ENCODE assay signal across 20 cellular contexts in genomic region chr17:37280841-37281240, GRCh38.
"Had no signal": no experiment of that assay in that cellular context is flagged by ENCODE, and none has a peak within 500 bp of the region (broad histone marks: within the 10 kb centered on the region; RNA-seq: fewer than 3 reads in every experiment).

No MANE protein-coding gene starts in this region.

- DNase-seq: cortex of kidney; effector memory CD8-positive, alpha-beta T cell; foreskin fibroblast; gastrocnemius medialis; heart left ventricle; kidney glomerular epithelial cell; left ventricle myocardium superior; lower lobe of right lung; natural killer cell; stimulated activated CD4-positive, alpha-beta T cell treated with anti-CD3 and anti-CD28 coated beads, Interleukin-4, amount 100 ng/mL, for 4 hours; stimulated activated naive B cell treated with anti-CD40 and anti-IgM and Interleukin-4, amounts not matched to agents 10 μg/mL and 1 μg/mL and 100 μg/mL, for 72 hours; upper lobe of left lung had no signal

- H3K27ac ChIP-seq: gastrocnemius medialis, heart left ventricle, hepatocyte, lower lobe of right lung, neutrophil, parathyroid adenoma, prostate gland, right atrium auricular region, thoracic aorta, tibial nerve, upper lobe of left lung had no signal

- H3K4me3 ChIP-seq: gastrocnemius medialis, heart left ventricle, hepatocyte, lower lobe of right lung, prostate gland, right atrium auricular region, smooth muscle cell, thoracic aorta, tibial nerve, upper lobe of left lung had no signal
